In genomic region chr16:5056347-5056746, GRCh38 we compare ENCODE assay signal across 8 cellular contexts. TPM values are rescaled to one million over a fixed set of nuclear protein-coding genes. Genes with fewer than 3 reads are reported as not detected.
DNase-seq lines count a peak whose midpoint lies in the region; ATAC-seq and TF ChIP-seq lines count a peak whose summit lies in the region.

No MANE protein-coding gene starts in this region.

- H2AFZ ChIP-seq in Loucy (ENCODE audit: low read length): 0 out of 2 replicates have a peak overlapping the region, but pooled peaks have one; percentile 55

- no peaks in the 10 kb centered on the region for H3F3A ChIP-seq in Loucy (ENCODE audit: low read depth)

- peak; percentile 91 for ATAC-seq in stimulated activated naive CD8-positive, alpha-beta T cell treated with anti-CD3 and anti-CD28 coated beads, Interleukin-15, Interleukin-2, amounts not matched to agents 100 U/mL and 50 U/mL, for 24 hours
- ATAC-seq in psoas muscle: no peak

- no peaks in the 10 kb centered on the region for H3K4me1 ChIP-seq in Loucy (ENCODE audit: insufficient read depth, low read length, poor library complexity, severe bottlenecking)
- H3K4me1 ChIP-seq in psoas muscle: no peaks in the 10 kb centered on the region

- no peaks in the 10 kb centered on the region for H3K9me2 ChIP-seq in Loucy (replicated peaks; ENCODE audit: low read depth, low read length)

- H3K4me3 ChIP-seq in Loucy (ENCODE audit: low read length, poor library complexity, severe bottlenecking) (no peak overlapping the region), psoas muscle (no peak overlapping the region)

- no peaks in the 10 kb centered on the region for H3K27me3 ChIP-seq in Loucy (ENCODE audit: insufficient read depth, low read length, poor library complexity, severe bottlenecking)
- H3K27me3 ChIP-seq in psoas muscle (ENCODE audit: insufficient read depth in 3 of 3, low read length in 2 of 3): no peaks in the 10 kb centered on the region

- no peaks in the 10 kb centered on the region for H3K9me3 ChIP-seq in Loucy (ENCODE audit: insufficient read depth, low read depth, low read length)
- no peaks in the 10 kb centered on the region for H3K9me3 ChIP-seq in psoas muscle

- no peaks in the 10 kb centered on the region for H3K79me2 ChIP-seq in Loucy (ENCODE audit: insufficient read depth, low read length)

- WGBS in psoas muscle, 3 donors: 16 to 18% (median 17%) methylated on average over 11 of the region's 11 CpGs

- H3K36me3 ChIP-seq in Loucy (ENCODE audit: insufficient read depth, low read length) (no peaks in the 10 kb centered on the region), psoas muscle (ENCODE audit: insufficient read depth in 1 of 2, low read depth in 1 of 2) (no peaks in the 10 kb centered on the region)

- intact Hi-C loops in psoas muscle (cut with DNase I): no loop called here

- H3K9ac ChIP-seq in Loucy (ENCODE audit: low read depth, low read length, poor library complexity, severe bottlenecking): no peak overlapping the region

- DNase-seq in DMS53 (lab: John Stamatoyannopoulos, UW) (peak; percentile 31), DMS53 treated with DMSO at 0.1 percent for 48 hours (lab: John Stamatoyannopoulos, UW; ENCODE audit: unreplicated experiment) (no peak), activated T-cell treated with anti-CD3 and anti-CD28 coated beads for 1 hour (ENCODE audit: low read depth) (peak; percentile 24), iPS-NIHi11 (ENCODE audit: low spot score) (peak; percentile 84), ureter (ENCODE audit: low spot score) (no peak), psoas muscle (no peak)
- peak; percentile 63 for DNase-seq in stimulated activated naive CD8-positive, alpha-beta T cell treated with anti-CD3 and anti-CD28 coated beads, Interleukin-15, Interleukin-2, amounts not matched to agents 100 U/mL and 50 U/mL, for 24 hours

- no peak overlapping the region for H3K4me2 ChIP-seq in Loucy (ENCODE audit: low read depth, low read length, poor library complexity, severe bottlenecking)

- H4K20me1 ChIP-seq in Loucy (ENCODE audit: insufficient read depth, low read length, poor library complexity, severe bottlenecking): no peaks in the 10 kb centered on the region

- peak; percentile 62 for TF ChIP-seq CTCF in Loucy (conservative IDR thresholded peaks at IDR 0.05; ENCODE audit: low read length)
- no peak for TF ChIP-seq CTCF in psoas muscle (IDR thresholded peaks at IDR 0.05)

- no peak overlapping the region for H3K27ac ChIP-seq in psoas muscle

RNA-seq across cellular contexts. Expression of gene C16orf89, which starts 9.4 kb away (rescaled TPM):
- 10.0 TPM for total RNA-seq in ureter
- 1 to 10 TPM in 3 of 4 donors, not detected in 1; 1.2 to 9.3 (median 1.3) TPM for total RNA-seq in psoas muscle
- polyA plus RNA-seq in psoas muscle: under 1 TPM; 0.29 to 0.62 (median 0.57) TPM

RNA-seq across cellular contexts. Expression of gene ALG1, which starts 15.3 kb away (rescaled TPM):
- total RNA-seq in ureter (27.0 TPM), psoas muscle (1 to 10 TPM; 4.9 to 9.3 (median 6.4) TPM)
- polyA plus RNA-seq in psoas muscle: 10 to 100 TPM in 2 of 3 donors, 1 to 10 TPM in 1; 7.3 to 13.1 (median 11.2) TPM

RNA-seq across cellular contexts. Expression of gene NAGPA, which starts 22.6 kb away (rescaled TPM):
- total RNA-seq in ureter (9.0 TPM), psoas muscle (1 to 10 TPM; 4.4 to 8.1 (median 6.4) TPM)
- 10 to 100 TPM in 1 of 3 donors, 1 to 10 TPM in 2; 5.3 to 12.3 (median 9.8) TPM for polyA plus RNA-seq in psoas muscle

RNA-seq across cellular contexts. Expression of gene EEF2KMT, which starts 41.2 kb away (rescaled TPM):
- total RNA-seq in ureter (15.4 TPM), psoas muscle (10 to 100 TPM in 3 of 4 donors, 1 to 10 TPM in 1; 9.9 to 15.0 (median 10.8) TPM)
- 10 to 100 TPM in 2 of 3 donors, 1 to 10 TPM in 1; 8.2 to 22.2 (median 12.8) TPM for polyA plus RNA-seq in psoas muscle

Comparison
In these comparisons a context has a peak if more than half of its experiments do, and no peak if none do; other contexts are left out.
1. DNase-seq: peak in DMS53 (single experiment), activated T-cell treated with anti-CD3 and anti-CD28 coated beads for 1 hour (single experiment), iPS-NIHi11 (single experiment) and stimulated activated naive CD8-positive, alpha-beta T cell treated with anti-CD3 and anti-CD28 coated beads, Interleukin-15, Interleukin-2, amounts not matched to agents 100 U/mL and 50 U/mL, for 24 hours (single experiment); none in DMS53 treated with DMSO at 0.1 percent for 48 hours (single experiment), ureter (single experiment) and psoas muscle (0 of 2).